25 cellular contexts compared by ENCODE assay signal in genomic region chr6:108961985-108962384, GRCh38.
DNase-seq lines count a peak whose midpoint lies in the region; ATAC-seq and TF ChIP-seq lines count a peak whose summit lies in the region.
"Had no signal": no experiment of that assay in that cellular context is flagged by ENCODE, and none has a peak within 500 bp of the region (broad histone marks: within the 10 kb centered on the region; RNA-seq: fewer than 3 reads in every experiment).

No MANE protein-coding gene starts in this region.

- no peaks in the 10 kb centered on the region for H3K27me3 Mint-ChIP-seq in GM23338 (ENCODE audit: insufficient read depth, low read depth, poor library complexity)

- no peak overlapping the region for H3K4me3 ChIP-seq in AG04450 (ENCODE audit: low read depth, low read length)
- no peak overlapping the region for H3K4me3 ChIP-seq in GM23338
- H3K4me3 ChIP-seq in mammary epithelial cell (replicated peaks in 1 of 3; ENCODE audit: insufficient read depth in 1 of 3, low read depth in 2 of 3, low read length in 3 of 3): no peak overlapping the region
- no peak overlapping the region for H3K4me3 ChIP-seq in fibroblast of villous mesenchyme (ENCODE audit: low read depth, low read length)
- H3K4me3 ChIP-seq: prostate gland, SJCRH30, spleen, vagina had no signal

- H3K36me3 Mint-ChIP-seq in GM23338 (ENCODE audit: low read depth): no peaks in the 10 kb centered on the region; the same call in 2 of the 3 replicates

- BruUV-seq in mammary epithelial cell (replicated peaks; lab: Mats Ljungman, UMichigan): no TSS peak

- H3K4me2 ChIP-seq in GM23338 (no peak overlapping the region), mammary epithelial cell (ENCODE audit: insufficient read depth, low read depth, low read length) (no peak overlapping the region)

- H3K9ac ChIP-seq in mammary epithelial cell (ENCODE audit: insufficient read depth, low read length): no peak overlapping the region

- no peaks in the 10 kb centered on the region for H3K27me3 ChIP-seq in AG04450 (ENCODE audit: control insufficient read depth, insufficient read depth, low read length)
- no peaks in the 10 kb centered on the region for H3K27me3 ChIP-seq in GM23338 (ENCODE audit: insufficient read depth)
- H3K27me3 ChIP-seq in mammary epithelial cell (ENCODE audit: insufficient read depth, low read length): no peaks in the 10 kb centered on the region
- H3K27me3 ChIP-seq: SJCRH30, spleen, vagina had no signal

- H3K9me2 ChIP-seq in GM23338 (ENCODE audit: insufficient read depth): no peaks in the 10 kb centered on the region

- H3K4me3 Mint-ChIP-seq in GM23338: no peak overlapping the region
- H3K4me3 Mint-ChIP-seq: endodermal cell; mesothelial cell of epicardium; nephron progenitor cell; T-helper 1 cell treated with Interleukin-12 subunit alpha and Interleukin-12 subunit beta and Interleukin-4 antibody, amounts not matched to agents 30 μg/mL and 1 μg/mL, for 36 hours had no signal

- ATAC-seq in GM23338: no peak
- ATAC-seq in HG03457 (IDR thresholded peaks at IDR 0.05; ENCODE audit: unreplicated experiment): no peak
- no peak for ATAC-seq in left lobe of liver
- no peak for ATAC-seq in HG03280 (IDR thresholded peaks at IDR 0.05; ENCODE audit: unreplicated experiment)
- ATAC-seq: left colon had no signal

- POLR2A ChIA-PET in AG04450 (lab: Yijun Ruan, JAX): no interaction called here

- H3K4me1 Mint-ChIP-seq in GM23338: peaks cover 29% of the 10 kb centered on the region

- no peaks in the 10 kb centered on the region for H3K9me3 Mint-ChIP-seq in GM23338
- H3K9me3 Mint-ChIP-seq: endodermal cell; mesothelial cell of epicardium; nephron progenitor cell; T-helper 1 cell treated with Interleukin-12 subunit alpha and Interleukin-12 subunit beta and Interleukin-4 antibody, amounts not matched to agents 30 μg/mL and 1 μg/mL, for 36 hours had no signal

- in situ Hi-C loops in mammary epithelial cell (cut with MboI; ENCODE audit: low sequenced_read_pairs in 2 of 2): no loop called here

- CTCF ChIA-PET in AG04450 (lab: Charles Lee) (interaction anchor here (0.6 to 0.7 kb wide), 2 partner anchors 439 to 981 kb away, joined by 3 to 4 read pairs; no protein-coding TSS in a partner anchor), mammary epithelial cell (lab: Charles Lee; ENCODE audit: low non-redundant PET) (no interaction called here)

- dilution Hi-C loops in mammary epithelial cell (cut with HindIII; ENCODE audit: low sequenced_read_pairs): loop anchor here (5.0 kb wide), 1 partner anchor 105 kb away; no protein-coding TSS in a partner anchor

- H2AFZ ChIP-seq in GM23338 (peak overlapping the region; percentile 8; the same call in 1 of the 2 replicates), mammary epithelial cell (ENCODE audit: low read depth, low read length) (no peak overlapping the region)

- no peak for TF ChIP-seq CTCF in AG04450 (IDR thresholded peaks at IDR 0.05; ENCODE audit: low read depth, low read length)
- no peak for TF ChIP-seq CTCF in GM23338 (conservative IDR thresholded peaks at IDR 0.05; ENCODE audit: low read depth in 2 of 2)
- no peak for TF ChIP-seq CTCF in mammary epithelial cell (conservative IDR thresholded peaks at IDR 0.05 in 1 of 2, IDR thresholded peaks at IDR 0.05 in 1 of 2; ENCODE audit: extremely low read depth in 1 of 2, insufficient read depth in 1 of 2, low read depth in 1 of 2, low read length in 2 of 2)
- no peak for TF ChIP-seq CTCF in fibroblast of villous mesenchyme (IDR thresholded peaks at IDR 0.05; ENCODE audit: insufficient read depth, low read depth, low read length)

- H3K27ac ChIP-seq in AG04450 (ENCODE audit: low read depth, low read length) (no peak overlapping the region), GM23338 (ENCODE audit: low read depth) (no peak overlapping the region), mammary epithelial cell (ENCODE audit: insufficient read depth, low read depth, low read length) (no peak overlapping the region)
- H3K27ac ChIP-seq: prostate gland, SJCRH30, spleen had no signal

- H3K79me2 ChIP-seq in GM23338 (replicated peaks; ENCODE audit: insufficient read depth) (no peaks in the 10 kb centered on the region), mammary epithelial cell (ENCODE audit: insufficient read depth, low read length) (no peaks in the 10 kb centered on the region)

- intact Hi-C loops in mammary epithelial cell (cut with micrococcal nuclease): no loop called here

- H4K20me1 ChIP-seq in GM23338 (replicated peaks; ENCODE audit: insufficient read depth) (no peaks in the 10 kb centered on the region), mammary epithelial cell (ENCODE audit: insufficient read depth, low read length) (no peaks in the 10 kb centered on the region)

- H3K36me3 ChIP-seq in GM23338 (ENCODE audit: insufficient read depth): no peaks in the 10 kb centered on the region
- no peaks in the 10 kb centered on the region for H3K36me3 ChIP-seq in mammary epithelial cell (ENCODE audit: insufficient read depth, low read length)
- H3K36me3 ChIP-seq: prostate gland, SJCRH30, spleen, vagina had no signal

- H3K9me3 ChIP-seq in AG04450 (ENCODE audit: control insufficient read depth, insufficient read depth, low read length) (no peaks in the 10 kb centered on the region; the same call in 1 of the 2 replicates), mammary epithelial cell (replicated peaks; ENCODE audit: insufficient read depth, low read length) (no peaks in the 10 kb centered on the region)
- H3K9me3 ChIP-seq: prostate gland, SJCRH30, spleen, vagina had no signal

- H3K4me1 ChIP-seq in GM23338 (ENCODE audit: insufficient read depth) (peaks cover 17% of the 10 kb centered on the region), mammary epithelial cell (ENCODE audit: insufficient read depth, low read length) (peaks cover 4% of the 10 kb centered on the region)
- H3K4me1 ChIP-seq: prostate gland, SJCRH30, vagina had no signal

- DNase-seq in AG04450 (ENCODE audit: low read depth, low spot score) (peak; percentile 65), GM23338 (ENCODE audit: low spot score) (no peak), mammary epithelial cell (peak; percentile 46), fibroblast of villous mesenchyme (ENCODE audit: low read depth) (peak; percentile 80), left lobe of liver (ENCODE audit: low spot score) (no peak), NCI-H146 (lab: John Stamatoyannopoulos, UW) (no peak)
- DNase-seq: activated gamma-delta T cell treated with Interleukin-2 at 50 U/mL for 16 hours; amniotic stem cell; DMS153; endodermal cell; left colon; NCI-H1048; NCI-H2171; NCI-H748 treated with DMSO at 0.1 percent for 48 hours; nephron progenitor cell; OCI-M1; SJCRH30; spleen; stimulated activated CD8-positive, alpha-beta memory T cell treated with anti-CD3 and anti-CD28 coated beads, Interleukin-4, amount 100 ng/mL, for 48 hours had no signal

- H3F3A ChIP-seq in GM23338 (replicated peaks; ENCODE audit: low read depth): no peaks in the 10 kb centered on the region

- H3K27ac Mint-ChIP-seq in GM23338: no peak overlapping the region
- H3K27ac Mint-ChIP-seq: endodermal cell; mesothelial cell of epicardium; nephron progenitor cell; T-helper 1 cell treated with Interleukin-12 subunit alpha and Interleukin-12 subunit beta and Interleukin-4 antibody, amounts not matched to agents 30 μg/mL and 1 μg/mL, for 36 hours had no signal

- 80% methylated on average over 6 of the region's 6 CpGs for WGBS in mammary epithelial cell (ENCODE audit: low coverage, missing lambda C conversion rate)

TF ChIP-seq in GM23338, 12 proteins besides CTCF, POLR2A, EP300 and RAD21:
- no peak for TF ChIP-seq ZNF331 (CRISPR knock-in tag; IDR thresholded peaks at IDR 0.05; ENCODE audit: low read depth)
- no peak for TF ChIP-seq POLR2AphosphoS5 (IDR thresholded peaks at IDR 0.05; ENCODE audit: low read depth)
- TF ChIP-seq CREB1 (CRISPR knock-in tag; IDR thresholded peaks at IDR 0.05; ENCODE audit: low read depth): no peak
- no peak for TF ChIP-seq REST (IDR thresholded peaks at IDR 0.05; ENCODE audit: unreplicated experiment)
- no peak for TF ChIP-seq EZH2 (IDR thresholded peaks at IDR 0.05; ENCODE audit: low read depth, unreplicated experiment)
- no peak for TF ChIP-seq EZH2phosphoT487 (IDR thresholded peaks at IDR 0.05; ENCODE audit: unreplicated experiment)
- TF ChIP-seq JUNB (IDR thresholded peaks at IDR 0.05; ENCODE audit: unreplicated experiment): no peak
- TF ChIP-seq ZNF114 (CRISPR knock-in tag; IDR thresholded peaks at IDR 0.05): no peak

Comparison
In these comparisons a context has a peak if more than half of its experiments do, and no peak if none do; other contexts are left out.
1. DNase-seq: peak in AG04450 (single experiment), mammary epithelial cell (single experiment) and fibroblast of villous mesenchyme (single experiment); none in GM23338 (single experiment), left lobe of liver (single experiment) and NCI-H146 (single experiment).